8 cellular contexts compared by ENCODE assay signal in the genomic region with DNA sequence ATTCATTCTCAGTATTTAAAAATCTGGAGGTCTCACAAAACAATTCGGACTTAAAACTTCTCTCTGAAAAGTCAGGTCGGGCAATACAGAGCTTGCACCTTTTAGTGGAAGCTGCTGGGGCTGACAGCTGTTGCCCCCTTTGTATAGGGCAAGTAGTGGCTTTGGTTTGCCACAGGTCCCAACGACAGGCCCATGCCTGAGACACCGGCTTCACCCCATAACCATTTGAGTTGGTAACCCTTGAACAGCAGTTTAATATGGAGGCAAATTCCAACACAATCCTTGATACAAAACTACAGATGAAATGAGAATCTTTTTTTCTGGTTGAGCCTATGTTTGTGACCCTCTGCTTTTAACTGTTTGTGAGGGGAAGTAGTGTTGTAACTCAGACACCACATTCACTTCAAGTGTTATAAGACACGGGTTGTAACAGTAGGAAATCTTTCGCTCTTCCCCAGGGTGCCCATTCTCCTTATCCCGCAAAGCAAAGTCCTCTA. TPM values are rescaled to one million over a fixed set of nuclear protein-coding genes. Genes with fewer than 3 reads are reported as not detected.
A peak's percentile ranks its signal among the peaks of the same experiment; 100 is the strongest.
DNase-seq lines count a peak whose midpoint lies in the region; ATAC-seq, FAIRE-seq and TF ChIP-seq lines count a peak whose summit lies in the region.

No MANE protein-coding gene starts in this region.

- TF ChIP-seq EP300 in A549 (IDR thresholded peaks at IDR 0.05) = no peak

- intact Hi-C loops in body of pancreas (cut with DNase I) = no loop called here

- no peaks in the 10 kb centered on the region for H3K36me3 ChIP-seq in body of pancreas (replicated peaks in 1 of 2; ENCODE audit: insufficient read depth in 1 of 2, low read depth in 2 of 2)

- ATAC-seq in A549 (peak; percentile 34 to 36; a peak in 5 of 6 replicates), HG03135 (IDR thresholded peaks at IDR 0.05; ENCODE audit: unreplicated experiment) (peak; percentile 5), body of pancreas (no peak)

- H3K27ac ChIP-seq in A549 (peak overlapping the region; percentile 87 to 94), body of pancreas (peak overlapping the region; percentile 61 to 84 (median 73))

- no peak for TF ChIP-seq POLR2A in A549 (IDR thresholded peaks at IDR 0.05; ENCODE audit: low read length)
- no peak for TF ChIP-seq POLR2A in body of pancreas (IDR thresholded peaks at IDR 0.05)

- peak overlapping the region; percentile 89 for H3K4me3 ChIP-seq in A549
- no peak overlapping the region for H3K4me3 ChIP-seq in body of pancreas

- 5% methylated on average over 7 of the region's 7 CpGs for WGBS in A549 (ENCODE audit: missing lambda C conversion rate)
- 63 to 71% methylated on average over 7 of the region's 7 CpGs for WGBS in body of pancreas, 2 donors

- CTCF ChIA-PET in A549 (lab: Yijun Ruan, JAX) = interaction anchor here (1.1 to 9.3 kb wide), 12 partner anchors 9 to 176 kb away, joined by 3 to 59 read pairs (median 7); a partner anchor contains a TSS

- H3K4me2 ChIP-seq in A549 = peak overlapping the region; percentile 95

- no peak for TF ChIP-seq RAD21 in A549 (conservative IDR thresholded peaks at IDR 0.05 in 1 of 2, IDR thresholded peaks at IDR 0.05 in 1 of 2)

- no peak for DNase-seq in A549 (ENCODE audit: low read depth in 1 of 2, low spot score in 1 of 2)
- DNase-seq in body of pancreas = no peak
- DNase-seq in myocyte (ENCODE audit: low read depth) = peak; percentile 85
- DNase-seq in kidney glomerular epithelial cell (lab: John Stamatoyannopoulos, UW) = no peak
- no peak for DNase-seq in frontal cortex (ENCODE audit: low spot score in 2 of 2)
- DNase-seq in anterior cingulate cortex (lab: John Stamatoyannopoulos, UW) = no peak
- no peak for DNase-seq in NCI-H526 (lab: John Stamatoyannopoulos, UW)

- TF ChIP-seq CTCF in A549 (IDR thresholded peaks at IDR 0.05) (no peak), body of pancreas (IDR thresholded peaks at IDR 0.05) (no peak)

- no peaks in the 10 kb centered on the region for H3K27me3 ChIP-seq in body of pancreas

- H3K9me3 ChIP-seq in A549 (no peaks in the 10 kb centered on the region), body of pancreas (no peaks in the 10 kb centered on the region)

- H3K4me1 ChIP-seq in A549 (peaks cover 54% of the 10 kb centered on the region), body of pancreas (peaks cover 26% of the 10 kb centered on the region)

- no peak for FAIRE-seq in A549 (lab: Jason Lieb, UNC)
- FAIRE-seq in frontal cortex (lab: Jason Lieb, UNC) = no peak

- POLR2A ChIA-PET in A549 (lab: Yijun Ruan, JAX) = interaction anchor here (0.6 to 5.0 kb wide), 13 partner anchors 9 to 839 kb away, joined by 3 to 71 read pairs (median 5); a partner anchor contains a TSS

TF ChIP-seq in A549, 52 proteins besides CTCF, POLR2A, EP300 and RAD21:
- TF ChIP-seq ZFP36 (IDR thresholded peaks at IDR 0.05; ENCODE audit: borderline replicate concordance, partially characterized antibody) (no peak), CBX8 (IDR thresholded peaks at IDR 0.05) (no peak), POLR2AphosphoS2 (conservative IDR thresholded peaks at IDR 0.05; ENCODE audit: low read length) (no peak), RNF2 (IDR thresholded peaks at IDR 0.05; ENCODE audit: borderline replicate concordance, low read depth) (no peak), TFCP2L1 (CRISPR knock-in tag; IDR thresholded peaks at IDR 0.05) (no peak)
- TF ChIP-seq, protein P1, sequence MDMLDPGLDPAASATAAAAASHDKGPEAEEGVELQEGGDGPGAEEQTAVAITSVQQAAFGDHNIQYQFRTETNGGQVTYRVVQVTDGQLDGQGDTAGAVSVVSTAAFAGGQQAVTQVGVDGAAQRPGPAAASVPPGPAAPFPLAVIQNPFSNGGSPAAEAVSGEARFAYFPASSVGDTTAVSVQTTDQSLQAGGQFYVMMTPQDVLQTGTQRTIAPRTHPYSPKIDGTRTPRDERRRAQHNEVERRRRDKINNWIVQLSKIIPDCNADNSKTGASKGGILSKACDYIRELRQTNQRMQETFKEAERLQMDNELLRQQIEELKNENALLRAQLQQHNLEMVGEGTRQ (IDR thresholded peaks at IDR 0.05) = no peak
- TF ChIP-seq, protein P2, sequence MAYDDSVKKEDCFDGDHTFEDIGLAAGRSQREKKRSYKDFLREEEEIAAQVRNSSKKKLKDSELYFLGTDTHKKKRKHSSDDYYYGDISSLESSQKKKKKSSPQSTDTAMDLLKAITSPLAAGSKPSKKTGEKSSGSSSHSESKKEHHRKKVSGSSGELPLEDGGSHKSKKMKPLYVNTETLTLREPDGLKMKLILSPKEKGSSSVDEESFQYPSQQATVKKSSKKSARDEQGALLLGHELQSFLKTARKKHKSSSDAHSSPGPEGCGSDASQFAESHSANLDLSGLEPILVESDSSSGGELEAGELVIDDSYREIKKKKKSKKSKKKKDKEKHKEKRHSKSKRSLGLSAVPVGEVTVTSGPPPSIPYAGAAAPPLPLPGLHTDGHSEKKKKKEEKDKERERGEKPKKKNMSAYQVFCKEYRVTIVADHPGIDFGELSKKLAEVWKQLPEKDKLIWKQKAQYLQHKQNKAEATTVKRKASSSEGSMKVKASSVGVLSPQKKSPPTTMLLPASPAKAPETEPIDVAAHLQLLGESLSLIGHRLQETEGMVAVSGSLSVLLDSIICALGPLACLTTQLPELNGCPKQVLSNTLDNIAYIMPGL (CRISPR knock-in tag; IDR thresholded peaks at IDR 0.05; ENCODE audit: borderline replicate concordance) = no peak

RNA-seq across cellular contexts. Expression of a gene that starts 0.8 kb away (rescaled TPM):
- polyA plus RNA-seq in A549 (2011; rRNA removed) (329 and 381 TPM in 2 replicates), A549 (2017; fragmentation: RNase III; extraction: RNeasy Plus Mini Kit Qiagen cat#74134 plus additional on column Dnase treatment) (96.4 to 113 TPM (median 106 TPM) in 3 replicates)
- 165 and 222 TPM in 2 replicates for polyA plus RNA-seq in A549 (2012; cell fraction: cytosol; rRNA removed)
- polyA plus RNA-seq in A549 (2012; cell fraction: nucleus; rRNA removed) = 49.6 and 81.8 TPM in 2 replicates
- 97.8 and 196 TPM in 2 replicates for polyA minus RNA-seq in A549 (2011; rRNA and poly(A)+ RNA removed)
- total RNA-seq in body of pancreas (10 to 100 TPM in 1 of 2 donors, 1 to 10 TPM in 1; 8.6 to 17.6 TPM), myocyte (169 and 223 TPM in 2 replicates), frontal cortex (9.8 TPM)
- 276 TPM for polyA plus RNA-seq in myocyte (2012)
